ENCODE assay signal across 8 cellular contexts in genomic region chr14:102323102-102323501, GRCh38. TPM values are rescaled to one million over a fixed set of nuclear protein-coding genes. Genes with fewer than 3 reads are reported as not detected.
DNase-seq lines count a peak whose midpoint lies in the region; ATAC-seq and TF ChIP-seq lines count a peak whose summit lies in the region.

No MANE protein-coding gene starts in this region.

- H3K27ac Mint-ChIP-seq in activated naive CD8-positive, alpha-beta T cell treated with anti-CD3 and anti-CD28 coated beads for 36 hours = no peak overlapping the region

- intact Hi-C loops in heart right ventricle (cut with DNase I) = loop anchor here in 2 of 10 donors (10.0 kb wide), 2 partner anchors 192 to 618 kb away; no protein-coding TSS in a partner anchor

- CTCF ChIA-PET in AG04449 (lab: Yijun Ruan, JAX) = interaction anchor here (0.6 to 2.4 kb wide), 16 partner anchors 8 to 616 kb away, joined by 3 to 8 read pairs (median 4); partner anchors contain the start of gene MOK

- no peaks in the 10 kb centered on the region for H3K27me3 Mint-ChIP-seq in activated naive CD8-positive, alpha-beta T cell treated with anti-CD3 and anti-CD28 coated beads for 36 hours

- 34 to 39% methylated on average over 8 of the region's 8 CpGs for WGBS in heart right ventricle, 2 donors

- POLR2A ChIA-PET in AG04449 (lab: Yijun Ruan, JAX) = no interaction called here

- H3K4me1 ChIP-seq in heart right ventricle = peaks cover 0 to 33% (median 24%) of the 10 kb centered on the region in 9 donors

- DNase-seq in AG04449 (ENCODE audit: low read depth, low spot score) = peak; percentile 62
- DNase-seq in GM04504 (ENCODE audit: low read depth) = peak; percentile 75
- DNase-seq in NCI-H2107 treated with DMSO at 0.1 percent for 48 hours (lab: John Stamatoyannopoulos, UW; ENCODE audit: unreplicated experiment) = peak; percentile 23
- DNase-seq in activated naive CD8-positive, alpha-beta T cell treated with anti-CD3 and anti-CD28 coated beads for 36 hours = peak; percentile 11
- peak; percentile 43 to 47 for DNase-seq in heart right ventricle
- DNase-seq in retina = peak; percentile 31

- peak in 1 of 8 donors; percentile 6 for ATAC-seq in heart right ventricle
- ATAC-seq in GM18909 (IDR thresholded peaks at IDR 0.05; ENCODE audit: poor library complexity, unreplicated experiment) = no peak
- ATAC-seq in GM21390 (IDR thresholded peaks at IDR 0.05; ENCODE audit: unreplicated experiment) = no peak

- peaks cover 27% of the 10 kb centered on the region for H3K4me1 Mint-ChIP-seq in activated naive CD8-positive, alpha-beta T cell treated with anti-CD3 and anti-CD28 coated beads for 36 hours

- H3K4me3 ChIP-seq in AG04449 (ENCODE audit: low read depth, low read length) = no peak overlapping the region
- H3K4me3 ChIP-seq in heart right ventricle = no peak overlapping the region

- TF ChIP-seq CTCF in AG04449 (IDR thresholded peaks at IDR 0.05; ENCODE audit: insufficient read depth, low read length, missing control alignments) = peak; percentile 76
- TF ChIP-seq CTCF in heart right ventricle (IDR thresholded peaks at IDR 0.05) = peak in 8 of 9 donors; percentile 14 to 62 (median 55)

- H3K9me3 Mint-ChIP-seq in activated naive CD8-positive, alpha-beta T cell treated with anti-CD3 and anti-CD28 coated beads for 36 hours = no peaks in the 10 kb centered on the region

- H3K27ac ChIP-seq in heart right ventricle = peak overlapping the region in 1 of 10 donors; percentile 42

- H3K36me3 ChIP-seq in heart right ventricle = peaks cover 0 to 27% (median 0%) of the 10 kb centered on the region in 9 donors

- no peaks in the 10 kb centered on the region for H3K9me3 ChIP-seq in heart right ventricle

- no peaks in the 10 kb centered on the region for H3K36me3 Mint-ChIP-seq in activated naive CD8-positive, alpha-beta T cell treated with anti-CD3 and anti-CD28 coated beads for 36 hours

- H3K4me3 Mint-ChIP-seq in activated naive CD8-positive, alpha-beta T cell treated with anti-CD3 and anti-CD28 coated beads for 36 hours = no peak overlapping the region

- no peaks in the 10 kb centered on the region for H3K27me3 ChIP-seq in heart right ventricle

RNA-seq across cellular contexts. Expression of gene ZNF839, which starts 3.6 kb away (rescaled TPM):
- 10 to 100 TPM; 12.9 TPM for total RNA-seq in activated naive CD8-positive, alpha-beta T cell treated with anti-CD3 and anti-CD28 coated beads for 36 hours
- total RNA-seq in heart right ventricle = 10 to 100 TPM in 1 of 10 donors, 1 to 10 TPM in 9; 7.0 to 12.8 (median 8.4) TPM
- 10 to 100 TPM in 1 of 2 donors, 1 to 10 TPM in 1; 3.8 to 13.4 TPM for polyA plus RNA-seq in heart right ventricle

RNA-seq across cellular contexts. Expression of gene MOK, which starts 18.1 kb away (rescaled TPM):
- 1 to 10 TPM; 6.5 to 7.4 TPM for total RNA-seq in activated naive CD8-positive, alpha-beta T cell treated with anti-CD3 and anti-CD28 coated beads for 36 hours
- 10 to 100 TPM in 4 of 10 donors, 1 to 10 TPM in 6; 6.6 to 15.5 (median 9.5) TPM for total RNA-seq in heart right ventricle
- 10 to 100 TPM; 17.6 to 19.8 TPM for polyA plus RNA-seq in heart right ventricle

RNA-seq across cellular contexts. Expression of gene CINP, which starts 39.6 kb away (rescaled TPM):
- total RNA-seq in activated naive CD8-positive, alpha-beta T cell treated with anti-CD3 and anti-CD28 coated beads for 36 hours = 10 to 100 TPM; 59.2 to 61.8 TPM
- total RNA-seq in heart right ventricle = 10 to 100 TPM; 26.6 to 36.7 (median 31.0) TPM
- polyA plus RNA-seq in heart right ventricle = 10 to 100 TPM; 40.8 to 46.0 TPM

RNA-seq across cellular contexts. Expression of gene TECPR2, which starts 39.6 kb away (rescaled TPM):
- total RNA-seq in activated naive CD8-positive, alpha-beta T cell treated with anti-CD3 and anti-CD28 coated beads for 36 hours = 1 to 10 TPM; 4.8 to 5.7 TPM
- 10 to 100 TPM; 20.1 to 34.2 (median 25.3) TPM for total RNA-seq in heart right ventricle
- 1 to 10 TPM; 6.8 to 6.9 TPM for polyA plus RNA-seq in heart right ventricle

Comparison
In these comparisons a context has a peak if more than half of its experiments do, and no peak if none do; other contexts are left out.
1. DNase-seq: peak in every context shown above with its lines; median percentile 75 in GM04504; 62 in AG04449; 45 in heart right ventricle; 31 in retina; 23 in NCI-H2107 treated with DMSO at 0.1 percent for 48 hours; 11 in activated naive CD8-positive, alpha-beta T cell treated with anti-CD3 and anti-CD28 coated beads for 36 hours.